Comparison of ENCODE assay signal across 1 cellular context in the genomic region with DNA sequence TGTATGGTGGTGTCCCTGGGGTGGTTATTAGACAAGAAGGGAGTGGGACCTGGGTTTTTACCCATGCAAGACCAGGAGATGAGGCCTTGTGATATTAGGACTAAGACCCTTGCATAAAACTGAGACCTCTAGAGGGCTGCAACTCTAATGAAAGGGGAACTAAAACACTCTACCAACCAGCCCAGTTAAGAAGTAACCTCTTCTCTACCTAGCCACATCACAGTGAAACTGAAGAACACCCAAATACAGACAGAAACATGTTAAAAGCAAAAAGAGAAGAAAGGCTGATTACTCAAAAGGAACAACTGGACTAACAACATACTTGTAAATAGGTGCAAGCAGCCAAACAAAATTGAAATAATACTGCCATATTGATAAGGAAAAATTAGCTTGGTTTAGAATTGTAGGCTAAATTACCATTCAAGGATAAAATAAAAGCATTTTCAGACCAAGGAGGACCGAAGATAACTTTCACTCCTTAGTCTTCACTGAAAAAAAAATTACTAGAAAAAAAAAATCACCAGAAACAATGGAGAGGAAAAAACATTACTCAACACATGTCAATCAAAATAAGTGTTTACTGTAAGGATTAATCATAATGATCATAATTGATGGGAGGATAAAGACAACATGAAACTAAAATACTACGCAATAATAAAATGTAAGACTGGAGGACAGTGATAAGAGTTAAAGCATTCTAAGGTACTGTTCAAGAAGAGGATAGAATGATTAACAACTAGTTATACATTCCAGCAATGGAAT.
A peak's percentile ranks its signal among the peaks of the same experiment; 100 is the strongest.
TF ChIP-seq lines count a peak whose summit lies in the region.

No MANE protein-coding gene starts in this region.

TF ChIP-seq in GM12878, 131 proteins besides CTCF, POLR2A, EP300 and RAD21 (continued from another document):
- TF ChIP-seq, protein P1, sequence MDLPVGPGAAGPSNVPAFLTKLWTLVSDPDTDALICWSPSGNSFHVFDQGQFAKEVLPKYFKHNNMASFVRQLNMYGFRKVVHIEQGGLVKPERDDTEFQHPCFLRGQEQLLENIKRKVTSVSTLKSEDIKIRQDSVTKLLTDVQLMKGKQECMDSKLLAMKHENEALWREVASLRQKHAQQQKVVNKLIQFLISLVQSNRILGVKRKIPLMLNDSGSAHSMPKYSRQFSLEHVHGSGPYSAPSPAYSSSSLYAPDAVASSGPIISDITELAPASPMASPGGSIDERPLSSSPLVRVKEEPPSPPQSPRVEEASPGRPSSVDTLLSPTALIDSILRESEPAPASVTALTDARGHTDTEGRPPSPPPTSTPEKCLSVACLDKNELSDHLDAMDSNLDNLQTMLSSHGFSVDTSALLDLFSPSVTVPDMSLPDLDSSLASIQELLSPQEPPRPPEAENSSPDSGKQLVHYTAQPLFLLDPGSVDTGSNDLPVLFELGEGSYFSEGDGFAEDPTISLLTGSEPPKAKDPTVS (IDR thresholded peaks at IDR 0.05; ENCODE audit: low read depth, low read length): no peak
- TF ChIP-seq CREM (IDR thresholded peaks at IDR 0.05; ENCODE audit: low read depth): 0 out of 2 replicates have a peak, but pooled peaks have one; percentile 46
- peak; percentile 93 for TF ChIP-seq JUNB (IDR thresholded peaks at IDR 0.05)
- TF ChIP-seq ZNF24 (IDR thresholded peaks at IDR 0.05): no peak
- TF ChIP-seq, protein P2, sequence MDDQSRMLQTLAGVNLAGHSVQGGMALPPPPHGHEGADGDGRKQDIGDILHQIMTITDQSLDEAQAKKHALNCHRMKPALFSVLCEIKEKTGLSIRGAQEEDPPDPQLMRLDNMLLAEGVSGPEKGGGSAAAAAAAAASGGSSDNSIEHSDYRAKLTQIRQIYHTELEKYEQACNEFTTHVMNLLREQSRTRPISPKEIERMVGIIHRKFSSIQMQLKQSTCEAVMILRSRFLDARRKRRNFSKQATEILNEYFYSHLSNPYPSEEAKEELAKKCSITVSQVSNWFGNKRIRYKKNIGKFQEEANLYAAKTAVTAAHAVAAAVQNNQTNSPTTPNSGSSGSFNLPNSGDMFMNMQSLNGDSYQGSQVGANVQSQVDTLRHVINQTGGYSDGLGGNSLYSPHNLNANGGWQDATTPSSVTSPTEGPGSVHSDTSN (IDR thresholded peaks at IDR 0.05; ENCODE audit: insufficient replicate concordance, low read depth, low read length): no peak
- TF ChIP-seq MYC (IDR thresholded peaks at IDR 0.05; ENCODE audit: insufficient read depth, insufficient read length, insufficient replicate concordance, low read length, severe bottlenecking): no peak
- no peak for TF ChIP-seq RBBP5 (conservative IDR thresholded peaks at IDR 0.05)
- 0 out of 2 replicates have a peak, but pooled peaks have one; percentile 28 for TF ChIP-seq ATF7 (IDR thresholded peaks at IDR 0.05; ENCODE audit: low read depth)
- no peak for TF ChIP-seq HDAC6 (IDR thresholded peaks at IDR 0.05; ENCODE audit: unreplicated experiment)
- TF ChIP-seq IRF4 (IDR thresholded peaks at IDR 0.05; ENCODE audit: low read depth, low read length): peak; percentile 77; the same call in 1 of the 2 replicates
- peak; percentile 75 for TF ChIP-seq RUNX3 (IDR thresholded peaks at IDR 0.05; ENCODE audit: low read length)
- no peak; the same call in 1 of the 2 replicates for TF ChIP-seq SMC3 (IDR thresholded peaks at IDR 0.05; ENCODE audit: borderline replicate concordance, low read length)
- no peak for TF ChIP-seq IKZF1 (conservative IDR thresholded peaks at IDR 0.05)
- no peak for TF ChIP-seq RELA (IDR thresholded peaks at IDR 0.05; ENCODE audit: borderline replicate concordance, partially characterized antibody)
- TF ChIP-seq FOXK2 (IDR thresholded peaks at IDR 0.05): no peak
- TF ChIP-seq, protein P3, sequence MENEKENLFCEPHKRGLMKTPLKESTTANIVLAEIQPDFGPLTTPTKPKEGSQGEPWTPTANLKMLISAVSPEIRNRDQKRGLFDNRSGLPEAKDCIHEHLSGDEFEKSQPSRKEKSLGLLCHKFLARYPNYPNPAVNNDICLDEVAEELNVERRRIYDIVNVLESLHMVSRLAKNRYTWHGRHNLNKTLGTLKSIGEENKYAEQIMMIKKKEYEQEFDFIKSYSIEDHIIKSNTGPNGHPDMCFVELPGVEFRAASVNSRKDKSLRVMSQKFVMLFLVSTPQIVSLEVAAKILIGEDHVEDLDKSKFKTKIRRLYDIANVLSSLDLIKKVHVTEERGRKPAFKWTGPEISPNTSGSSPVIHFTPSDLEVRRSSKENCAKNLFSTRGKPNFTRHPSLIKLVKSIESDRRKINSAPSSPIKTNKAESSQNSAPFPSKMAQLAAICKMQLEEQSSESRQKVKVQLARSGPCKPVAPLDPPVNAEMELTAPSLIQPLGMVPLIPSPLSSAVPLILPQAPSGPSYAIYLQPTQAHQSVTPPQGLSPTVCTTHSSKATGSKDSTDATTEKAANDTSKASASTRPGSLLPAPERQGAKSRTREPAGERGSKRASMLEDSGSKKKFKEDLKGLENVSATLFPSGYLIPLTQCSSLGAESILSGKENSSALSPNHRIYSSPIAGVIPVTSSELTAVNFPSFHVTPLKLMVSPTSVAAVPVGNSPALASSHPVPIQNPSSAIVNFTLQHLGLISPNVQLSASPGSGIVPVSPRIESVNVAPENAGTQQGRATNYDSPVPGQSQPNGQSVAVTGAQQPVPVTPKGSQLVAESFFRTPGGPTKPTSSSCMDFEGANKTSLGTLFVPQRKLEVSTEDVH (IDR thresholded peaks at IDR 0.05; ENCODE audit: low read depth, partially characterized antibody): no peak
- TF ChIP-seq HCFC1 (IDR thresholded peaks at IDR 0.05; ENCODE audit: low read length): no peak
- 0 out of 2 replicates have a peak, but pooled peaks have one; percentile 23 for TF ChIP-seq MEF2A (IDR thresholded peaks at IDR 0.05; ENCODE audit: insufficient read depth, low read depth, low read length)
- TF ChIP-seq KDM1A (IDR thresholded peaks at IDR 0.05; ENCODE audit: borderline replicate concordance): no peak
- TF ChIP-seq MEF2B (IDR thresholded peaks at IDR 0.05; ENCODE audit: partially characterized antibody, poor library complexity, severe bottlenecking): no peak
- peak; percentile 49 for TF ChIP-seq MTA2 (IDR thresholded peaks at IDR 0.05; ENCODE audit: low read depth)
- no peak for TF ChIP-seq NR2C2 (IDR thresholded peaks at IDR 0.05; ENCODE audit: borderline replicate concordance, control insufficient read depth, insufficient read length, low read depth)
- no peak for TF ChIP-seq KAT2A (conservative IDR thresholded peaks at IDR 0.05; ENCODE audit: control insufficient read depth, low read depth, low read length)
- TF ChIP-seq POLR2AphosphoS2 (IDR thresholded peaks at IDR 0.05; ENCODE audit: low read depth, low read length): no peak
- TF ChIP-seq DPF2 (IDR thresholded peaks at IDR 0.05): no peak
- TF ChIP-seq JUND (IDR thresholded peaks at IDR 0.05; ENCODE audit: low read depth, low read length): no peak
- TF ChIP-seq FOXM1 (IDR thresholded peaks at IDR 0.05; ENCODE audit: low read depth, low read length): peak; percentile 63; the same call in 1 of the 2 replicates
- TF ChIP-seq CBFB (IDR thresholded peaks at IDR 0.05; ENCODE audit: low read depth): no peak
- TF ChIP-seq LARP7 (IDR thresholded peaks at IDR 0.05): no peak
- no peak for TF ChIP-seq BHLHE40 (IDR thresholded peaks at IDR 0.05; ENCODE audit: borderline replicate concordance in 1 of 2, low read depth in 2 of 2, low read length in 1 of 2)
- 0 out of 2 replicates have a peak, but pooled peaks have one; percentile 30 for TF ChIP-seq BCL11A (IDR thresholded peaks at IDR 0.05; ENCODE audit: low read depth, low read length)
- TF ChIP-seq ZNF274 (IDR thresholded peaks at IDR 0.05; ENCODE audit: insufficient read depth, insufficient read length): no peak
- TF ChIP-seq SUPT20H (IDR thresholded peaks at IDR 0.05; ENCODE audit: borderline replicate concordance, control insufficient read depth, low read depth, low read length): no peak
- TF ChIP-seq, protein P4, sequence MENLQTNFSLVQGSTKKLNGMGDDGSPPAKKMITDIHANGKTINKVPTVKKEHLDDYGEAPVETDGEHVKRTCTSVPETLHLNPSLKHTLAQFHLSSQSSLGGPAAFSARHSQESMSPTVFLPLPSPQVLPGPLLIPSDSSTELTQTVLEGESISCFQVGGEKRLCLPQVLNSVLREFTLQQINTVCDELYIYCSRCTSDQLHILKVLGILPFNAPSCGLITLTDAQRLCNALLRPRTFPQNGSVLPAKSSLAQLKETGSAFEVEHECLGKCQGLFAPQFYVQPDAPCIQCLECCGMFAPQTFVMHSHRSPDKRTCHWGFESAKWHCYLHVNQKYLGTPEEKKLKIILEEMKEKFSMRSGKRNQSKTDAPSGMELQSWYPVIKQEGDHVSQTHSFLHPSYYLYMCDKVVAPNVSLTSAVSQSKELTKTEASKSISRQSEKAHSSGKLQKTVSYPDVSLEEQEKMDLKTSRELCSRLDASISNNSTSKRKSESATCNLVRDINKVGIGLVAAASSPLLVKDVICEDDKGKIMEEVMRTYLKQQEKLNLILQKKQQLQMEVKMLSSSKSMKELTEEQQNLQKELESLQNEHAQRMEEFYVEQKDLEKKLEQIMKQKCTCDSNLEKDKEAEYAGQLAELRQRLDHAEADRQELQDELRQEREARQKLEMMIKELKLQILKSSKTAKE (IDR thresholded peaks at IDR 0.05; ENCODE audit: low read depth, poor library complexity, severe bottlenecking): peak; percentile 77
- TF ChIP-seq SP1 (IDR thresholded peaks at IDR 0.05; ENCODE audit: low read depth, low read length): no peak
- no peak for TF ChIP-seq GABPA (IDR thresholded peaks at IDR 0.05; ENCODE audit: low read depth)
- TF ChIP-seq SMARCA5 (IDR thresholded peaks at IDR 0.05): no peak
- TF ChIP-seq CHD2 (IDR thresholded peaks at IDR 0.05; ENCODE audit: borderline replicate concordance, low read depth, low read length): no peak
- no peak for TF ChIP-seq RFX5 (IDR thresholded peaks at IDR 0.05; ENCODE audit: low read depth, low read length)
- 0 out of 2 replicates have a peak, but pooled peaks have one; percentile 28 for TF ChIP-seq ZBED1 (IDR thresholded peaks at IDR 0.05; ENCODE audit: borderline replicate concordance)
- no peak for TF ChIP-seq EZH2 (IDR thresholded peaks at IDR 0.05; ENCODE audit: borderline replicate concordance, control insufficient read depth, low read depth, low read length)
- no peak for TF ChIP-seq SIX5 (IDR thresholded peaks at IDR 0.05; ENCODE audit: low read depth, low read length, severe bottlenecking)
- TF ChIP-seq, protein P5, sequence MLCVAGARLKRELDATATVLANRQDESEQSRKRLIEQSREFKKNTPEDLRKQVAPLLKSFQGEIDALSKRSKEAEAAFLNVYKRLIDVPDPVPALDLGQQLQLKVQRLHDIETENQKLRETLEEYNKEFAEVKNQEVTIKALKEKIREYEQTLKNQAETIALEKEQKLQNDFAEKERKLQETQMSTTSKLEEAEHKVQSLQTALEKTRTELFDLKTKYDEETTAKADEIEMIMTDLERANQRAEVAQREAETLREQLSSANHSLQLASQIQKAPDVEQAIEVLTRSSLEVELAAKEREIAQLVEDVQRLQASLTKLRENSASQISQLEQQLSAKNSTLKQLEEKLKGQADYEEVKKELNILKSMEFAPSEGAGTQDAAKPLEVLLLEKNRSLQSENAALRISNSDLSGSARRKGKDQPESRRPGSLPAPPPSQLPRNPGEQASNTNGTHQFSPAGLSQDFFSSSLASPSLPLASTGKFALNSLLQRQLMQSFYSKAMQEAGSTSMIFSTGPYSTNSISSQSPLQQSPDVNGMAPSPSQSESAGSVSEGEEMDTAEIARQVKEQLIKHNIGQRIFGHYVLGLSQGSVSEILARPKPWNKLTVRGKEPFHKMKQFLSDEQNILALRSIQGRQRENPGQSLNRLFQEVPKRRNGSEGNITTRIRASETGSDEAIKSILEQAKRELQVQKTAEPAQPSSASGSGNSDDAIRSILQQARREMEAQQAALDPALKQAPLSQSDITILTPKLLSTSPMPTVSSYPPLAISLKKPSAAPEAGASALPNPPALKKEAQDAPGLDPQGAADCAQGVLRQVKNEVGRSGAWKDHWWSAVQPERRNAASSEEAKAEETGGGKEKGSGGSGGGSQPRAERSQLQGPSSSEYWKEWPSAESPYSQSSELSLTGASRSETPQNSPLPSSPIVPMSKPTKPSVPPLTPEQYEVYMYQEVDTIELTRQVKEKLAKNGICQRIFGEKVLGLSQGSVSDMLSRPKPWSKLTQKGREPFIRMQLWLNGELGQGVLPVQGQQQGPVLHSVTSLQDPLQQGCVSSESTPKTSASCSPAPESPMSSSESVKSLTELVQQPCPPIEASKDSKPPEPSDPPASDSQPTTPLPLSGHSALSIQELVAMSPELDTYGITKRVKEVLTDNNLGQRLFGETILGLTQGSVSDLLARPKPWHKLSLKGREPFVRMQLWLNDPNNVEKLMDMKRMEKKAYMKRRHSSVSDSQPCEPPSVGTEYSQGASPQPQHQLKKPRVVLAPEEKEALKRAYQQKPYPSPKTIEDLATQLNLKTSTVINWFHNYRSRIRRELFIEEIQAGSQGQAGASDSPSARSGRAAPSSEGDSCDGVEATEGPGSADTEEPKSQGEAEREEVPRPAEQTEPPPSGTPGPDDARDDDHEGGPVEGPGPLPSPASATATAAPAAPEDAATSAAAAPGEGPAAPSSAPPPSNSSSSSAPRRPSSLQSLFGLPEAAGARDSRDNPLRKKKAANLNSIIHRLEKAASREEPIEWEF (IDR thresholded peaks at IDR 0.05; ENCODE audit: insufficient replicate concordance, low read depth, low read length): no peak
